ENCODE assay signal across 8 cellular contexts in genomic region chr16:14405611-14406537, GRCh38.
DNase-seq lines count a peak whose midpoint lies in the region; ATAC-seq and TF ChIP-seq lines count a peak whose summit lies in the region.

No MANE protein-coding gene starts in this region.

- no peaks in the 10 kb centered on the region for H3K27me3 Mint-ChIP-seq in natural killer cell (ENCODE audit: low read depth in 2 of 2)

- H3K36me3 Mint-ChIP-seq in natural killer cell, result no peaks in the 10 kb centered on the region

- no peaks in the 10 kb centered on the region; the same call in 1 of the 2 replicates for H3K4me1 ChIP-seq in ES-I3 (ENCODE audit: insufficient read depth, low read length)

- no peak for TF ChIP-seq CTCF in natural killer cell (IDR thresholded peaks at IDR 0.05)

- H3K27ac Mint-ChIP-seq in natural killer cell, result peak overlapping the region; percentile 19 to 31

- peak; percentile 89 for ATAC-seq in GM19455 (IDR thresholded peaks at IDR 0.05; ENCODE audit: unreplicated experiment)
- ATAC-seq in HG03280 (IDR thresholded peaks at IDR 0.05; ENCODE audit: unreplicated experiment), result peak; percentile 89
- peak; percentile 57 to 77 (median 72) for ATAC-seq in natural killer cell
- ATAC-seq in left ventricle myocardium superior, result no peak

- peak overlapping the region; percentile 37; the same call in 1 of the 2 replicates for H3K9ac ChIP-seq in ES-I3 (ENCODE audit: low read depth, low read length)

- intact Hi-C loops in natural killer cell (cut with micrococcal nuclease), result no loop called here
- intact Hi-C loops in left ventricle myocardium superior (cut with micrococcal nuclease), result no loop called here

- peak; percentile 21 for DNase-seq in activated T-cell treated with anti-CD3 and anti-CD28 coated beads, Interleukin-2, amount 50 U/mL, for 1 hour
- DNase-seq in natural killer cell, result peak; percentile 25
- DNase-seq in NK-92 (lab: John Stamatoyannopoulos, UW; ENCODE audit: unreplicated experiment), result no peak
- DNase-seq in NCI-H2196 (lab: John Stamatoyannopoulos, UW; ENCODE audit: unreplicated experiment), result no peak
- DNase-seq in left ventricle myocardium superior, result no peak

- peaks cover 4 to 11% of the 10 kb centered on the region in 2 donors for H3K4me1 Mint-ChIP-seq in natural killer cell

- H3K9me3 Mint-ChIP-seq in natural killer cell, result no peaks in the 10 kb centered on the region

- peak overlapping the region; percentile 45 for H3K4me3 Mint-ChIP-seq in natural killer cell

- no peaks in the 10 kb centered on the region for H3K36me3 ChIP-seq in ES-I3 (ENCODE audit: insufficient read depth, low read length)

- no peaks in the 10 kb centered on the region for H3K9me3 ChIP-seq in ES-I3 (ENCODE audit: control insufficient read depth, insufficient read depth, low read length)

Comparison
In these comparisons a context has a peak if more than half of its experiments do, and no peak if none do; other contexts are left out.
1. DNase-seq: peak in activated T-cell treated with anti-CD3 and anti-CD28 coated beads, Interleukin-2, amount 50 U/mL, for 1 hour (single experiment) and natural killer cell (single experiment); none in NK-92 (single experiment), NCI-H2196 (single experiment) and left ventricle myocardium superior (single experiment).